ENCODE assay signal across 1 cellular context in the genomic region with DNA sequence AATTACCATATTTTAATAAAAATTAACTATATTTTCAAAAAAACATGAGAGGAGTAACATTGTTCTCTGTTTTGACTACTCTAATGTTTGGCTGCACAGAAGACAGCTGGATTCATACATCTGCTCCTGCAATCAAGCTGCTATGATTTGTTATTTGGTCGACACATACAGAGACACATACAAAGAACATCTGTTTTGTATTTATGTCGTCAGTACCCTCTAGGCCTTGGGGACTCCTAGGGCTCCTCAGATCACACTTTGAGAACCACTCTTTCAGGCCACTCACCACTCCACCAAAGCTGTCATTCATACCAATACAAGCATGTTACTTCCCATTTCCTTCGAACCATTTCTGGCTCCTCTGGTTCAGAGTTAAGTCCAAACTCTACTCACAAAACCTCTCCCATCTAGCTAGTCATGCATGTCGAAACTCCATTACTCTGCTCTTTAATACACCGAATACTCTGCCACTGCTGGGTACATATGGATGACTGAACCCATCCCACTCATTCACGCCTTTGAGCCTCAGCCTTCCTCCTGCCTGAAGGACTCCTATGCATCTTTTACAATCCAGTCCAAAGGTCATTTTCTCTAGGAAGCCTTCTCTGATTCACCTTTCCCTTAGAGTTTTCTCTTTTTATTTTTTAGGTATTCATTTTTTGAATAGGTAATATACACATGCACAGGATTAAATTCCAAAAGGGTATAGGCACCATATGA.
TF ChIP-seq lines count a peak whose summit lies in the region.

No MANE protein-coding gene starts in this region.

TF ChIP-seq in GM12878, 131 proteins besides CTCF, POLR2A, EP300 and RAD21:
- no peak for TF ChIP-seq CHD4 (IDR thresholded peaks at IDR 0.05)
- no peak for TF ChIP-seq EGR1 (IDR thresholded peaks at IDR 0.05; ENCODE audit: borderline replicate concordance in 1 of 2, low read depth in 2 of 2, low read length in 2 of 2)
- peak; percentile 46 for TF ChIP-seq IKZF1 (conservative IDR thresholded peaks at IDR 0.05)
- TF ChIP-seq IKZF2 (IDR thresholded peaks at IDR 0.05), result peak in 1 of 2 experiments; percentile 30; a peak in 2 of 4 replicates
- TF ChIP-seq PKNOX1 (IDR thresholded peaks at IDR 0.05), result peak; percentile 58
